In the genomic region with DNA sequence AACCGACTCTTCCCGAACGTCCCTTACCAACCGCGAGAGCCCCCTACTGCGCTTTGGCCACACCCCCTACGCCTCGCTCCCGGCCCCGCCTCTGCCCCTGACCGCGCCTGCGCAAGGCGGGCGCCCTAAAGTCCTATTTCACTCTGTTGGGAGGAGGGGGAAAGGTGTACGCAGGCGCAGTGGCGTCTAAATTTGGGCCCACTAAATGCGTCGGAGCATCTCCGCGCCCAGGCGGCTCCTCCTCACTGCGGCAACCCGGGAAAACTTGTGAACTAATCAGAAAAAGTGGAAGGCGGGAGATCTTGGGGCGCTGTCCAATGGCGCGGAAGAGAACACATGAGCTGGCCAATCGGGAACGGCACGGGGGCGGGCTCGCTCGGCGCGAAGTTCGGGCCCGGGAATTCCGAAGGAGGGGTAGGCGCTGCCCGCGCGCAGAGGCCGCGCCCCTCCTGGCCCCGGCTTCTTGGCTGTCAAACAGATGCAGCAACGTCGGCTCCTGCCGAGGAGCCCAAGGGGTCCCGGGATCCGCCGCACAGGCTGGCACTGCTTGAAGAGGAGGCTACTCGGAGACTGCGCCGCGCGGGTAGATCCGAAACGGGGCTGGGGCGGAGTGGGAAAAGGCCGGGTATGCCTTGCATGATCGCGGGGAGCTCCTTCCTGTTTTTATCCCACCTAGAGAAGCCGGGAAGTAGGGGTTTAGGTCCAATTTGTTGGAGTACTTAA, we compare ENCODE assay signal across 8 cellular contexts. TPM values are rescaled to one million over a fixed set of nuclear protein-coding genes. Genes with fewer than 3 reads are reported as not detected.
DNase-seq lines count a peak whose midpoint lies in the region; ATAC-seq and TF ChIP-seq lines count a peak whose summit lies in the region.

A gene with protein sequence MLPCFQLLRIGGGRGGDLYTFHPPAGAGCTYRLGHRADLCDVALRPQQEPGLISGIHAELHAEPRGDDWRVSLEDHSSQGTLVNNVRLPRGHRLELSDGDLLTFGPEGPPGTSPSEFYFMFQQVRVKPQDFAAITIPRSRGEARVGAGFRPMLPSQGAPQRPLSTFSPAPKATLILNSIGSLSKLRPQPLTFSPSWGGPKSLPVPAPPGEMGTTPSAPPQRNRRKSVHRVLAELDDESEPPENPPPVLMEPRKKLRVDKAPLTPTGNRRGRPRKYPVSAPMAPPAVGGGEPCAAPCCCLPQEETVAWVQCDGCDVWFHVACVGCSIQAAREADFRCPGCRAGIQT (plus strand): TSS at position 450 of the 723 bp plus-strand sequence. CDS start 881 bp downstream, outside the sequence.

- H3K36me3 ChIP-seq in breast epithelium = no peaks in the 10 kb centered on the region
- peaks cover 9 to 21% (median 16%) of the 10 kb centered on the region in 3 donors for H3K36me3 ChIP-seq in skeletal muscle tissue (ENCODE audit: control insufficient read depth in 3 of 3, insufficient read depth in 3 of 3, low read length in 3 of 3)

- peak within 1 kb of the TSS; percentile 74 for H3K27ac ChIP-seq in VCaP
- H3K27ac ChIP-seq in breast epithelium = peak within 1 kb of the TSS; percentile 88 to 90
- H3K27ac ChIP-seq in skeletal muscle tissue (ENCODE audit: low read depth, low read length) = peak within 1 kb of the TSS; percentile 76

- H3K27me3 ChIP-seq in breast epithelium = no peaks in the 10 kb centered on the region
- no peaks in the 10 kb centered on the region for H3K27me3 ChIP-seq in skeletal muscle tissue (ENCODE audit: control insufficient read depth in 3 of 3, insufficient read depth in 3 of 3, low read length in 3 of 3)

- no peak for TF ChIP-seq CTCF in VCaP (conservative IDR thresholded peaks at IDR 0.05)
- TF ChIP-seq CTCF in breast epithelium (IDR thresholded peaks at IDR 0.05) = no peak

- TF ChIP-seq POLR2A in breast epithelium (IDR thresholded peaks at IDR 0.05) = peak; percentile 34

- ATAC-seq in GM18909 (IDR thresholded peaks at IDR 0.05; ENCODE audit: poor library complexity, unreplicated experiment) = peak; percentile 84
- ATAC-seq in HG03159 (IDR thresholded peaks at IDR 0.05; ENCODE audit: unreplicated experiment) = peak; percentile 85

- H3K4me3 ChIP-seq in breast epithelium (peak within 1 kb of the TSS; percentile 57 to 85 (median 72)), iPS-18c (ENCODE audit: insufficient read depth, low read depth, low read length) (peak within 1 kb of the TSS; percentile 73), skeletal muscle tissue (ENCODE audit: low read length in 3 of 3) (peak within 1 kb of the TSS; percentile 76 to 86 (median 84))

- H3K9me3 ChIP-seq in breast epithelium (no peaks in the 10 kb centered on the region), iPS-18c (ENCODE audit: control insufficient read depth, insufficient read depth, low read length) (no peaks in the 10 kb centered on the region), skeletal muscle tissue (ENCODE audit: control insufficient read depth in 3 of 3, low read length in 3 of 3) (no peaks in the 10 kb centered on the region)

- peak; percentile 100 for DNase-seq in AG08395 (ENCODE audit: low spot score)
- peak; percentile 99 for DNase-seq in NCI-H2227 (lab: John Stamatoyannopoulos, UW; ENCODE audit: unreplicated experiment)
- peak; percentile 98 to 99 for DNase-seq in breast epithelium (ENCODE audit: low spot score in 2 of 2)

- intact Hi-C loops in breast epithelium (cut with DNase I; ENCODE audit: low total_unique reads) = no loop called here

- H3K4me1 ChIP-seq in breast epithelium = peaks cover 0 to 10% of the 10 kb centered on the region in 2 donors
- H3K4me1 ChIP-seq in skeletal muscle tissue (ENCODE audit: control insufficient read depth in 3 of 3, insufficient read depth in 3 of 3, low read length in 3 of 3) = peaks cover 19 to 35% (median 22%) of the 10 kb centered on the region in 3 donors

- peak within 1 kb of the TSS; percentile 79 to 83 (median 81) for H3K9ac ChIP-seq in skeletal muscle tissue (ENCODE audit: low read depth in 1 of 3, low read length in 3 of 3)

RNA-seq across cellular contexts. Expression of the gene that starts here (rescaled TPM):
- 1 to 10 TPM; 2.3 to 8.5 (median 6.1) TPM for total RNA-seq in breast epithelium
- total RNA-seq in skeletal muscle tissue = 8.4 TPM

Comparison
In these comparisons a context has a peak if more than half of its experiments do, and no peak if none do; other contexts are left out.
1. Peak in every context shown above with its lines: DNase-seq, ATAC-seq, H3K4me3 ChIP-seq and H3K27ac ChIP-seq.